In the genomic region with DNA sequence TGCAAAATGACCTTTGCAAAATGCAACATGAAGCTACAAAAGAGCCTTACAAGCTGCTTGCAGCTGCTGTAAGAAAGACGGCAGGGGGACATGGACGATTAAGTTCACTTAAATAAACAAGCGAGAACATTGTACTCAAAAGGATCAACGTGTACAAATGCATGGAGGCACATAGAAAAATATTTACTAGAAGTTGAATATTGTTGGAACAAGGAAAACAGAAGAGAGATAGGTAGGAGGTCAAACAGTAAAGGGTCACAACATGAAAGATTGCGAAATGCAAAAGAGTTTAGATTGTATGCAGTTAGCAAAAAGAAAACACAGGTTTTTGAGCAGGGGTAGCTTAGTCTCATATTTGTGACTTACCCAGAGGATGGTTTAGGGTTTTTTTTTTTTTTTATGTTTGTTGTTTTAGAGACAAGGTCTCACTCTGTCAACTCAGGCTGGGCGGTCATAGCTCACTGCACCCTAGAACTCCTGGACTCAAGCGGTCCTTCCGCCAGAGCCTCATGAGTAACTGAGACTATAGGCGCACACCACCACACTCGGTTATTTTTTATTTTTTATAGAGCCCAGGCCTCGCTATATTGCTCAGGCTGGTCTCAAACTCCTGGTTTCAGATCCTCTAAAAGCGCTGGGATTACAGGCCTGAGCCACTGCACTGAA, we compare ENCODE assay signal across 1 cellular context.
TF ChIP-seq lines count a peak whose summit lies in the region.

No MANE protein-coding gene starts in this region.

TF ChIP-seq in HepG2, 621 proteins besides CTCF, POLR2A, EP300 and RAD21 (continued from another document and continues in another):
- TF ChIP-seq, protein P1, sequence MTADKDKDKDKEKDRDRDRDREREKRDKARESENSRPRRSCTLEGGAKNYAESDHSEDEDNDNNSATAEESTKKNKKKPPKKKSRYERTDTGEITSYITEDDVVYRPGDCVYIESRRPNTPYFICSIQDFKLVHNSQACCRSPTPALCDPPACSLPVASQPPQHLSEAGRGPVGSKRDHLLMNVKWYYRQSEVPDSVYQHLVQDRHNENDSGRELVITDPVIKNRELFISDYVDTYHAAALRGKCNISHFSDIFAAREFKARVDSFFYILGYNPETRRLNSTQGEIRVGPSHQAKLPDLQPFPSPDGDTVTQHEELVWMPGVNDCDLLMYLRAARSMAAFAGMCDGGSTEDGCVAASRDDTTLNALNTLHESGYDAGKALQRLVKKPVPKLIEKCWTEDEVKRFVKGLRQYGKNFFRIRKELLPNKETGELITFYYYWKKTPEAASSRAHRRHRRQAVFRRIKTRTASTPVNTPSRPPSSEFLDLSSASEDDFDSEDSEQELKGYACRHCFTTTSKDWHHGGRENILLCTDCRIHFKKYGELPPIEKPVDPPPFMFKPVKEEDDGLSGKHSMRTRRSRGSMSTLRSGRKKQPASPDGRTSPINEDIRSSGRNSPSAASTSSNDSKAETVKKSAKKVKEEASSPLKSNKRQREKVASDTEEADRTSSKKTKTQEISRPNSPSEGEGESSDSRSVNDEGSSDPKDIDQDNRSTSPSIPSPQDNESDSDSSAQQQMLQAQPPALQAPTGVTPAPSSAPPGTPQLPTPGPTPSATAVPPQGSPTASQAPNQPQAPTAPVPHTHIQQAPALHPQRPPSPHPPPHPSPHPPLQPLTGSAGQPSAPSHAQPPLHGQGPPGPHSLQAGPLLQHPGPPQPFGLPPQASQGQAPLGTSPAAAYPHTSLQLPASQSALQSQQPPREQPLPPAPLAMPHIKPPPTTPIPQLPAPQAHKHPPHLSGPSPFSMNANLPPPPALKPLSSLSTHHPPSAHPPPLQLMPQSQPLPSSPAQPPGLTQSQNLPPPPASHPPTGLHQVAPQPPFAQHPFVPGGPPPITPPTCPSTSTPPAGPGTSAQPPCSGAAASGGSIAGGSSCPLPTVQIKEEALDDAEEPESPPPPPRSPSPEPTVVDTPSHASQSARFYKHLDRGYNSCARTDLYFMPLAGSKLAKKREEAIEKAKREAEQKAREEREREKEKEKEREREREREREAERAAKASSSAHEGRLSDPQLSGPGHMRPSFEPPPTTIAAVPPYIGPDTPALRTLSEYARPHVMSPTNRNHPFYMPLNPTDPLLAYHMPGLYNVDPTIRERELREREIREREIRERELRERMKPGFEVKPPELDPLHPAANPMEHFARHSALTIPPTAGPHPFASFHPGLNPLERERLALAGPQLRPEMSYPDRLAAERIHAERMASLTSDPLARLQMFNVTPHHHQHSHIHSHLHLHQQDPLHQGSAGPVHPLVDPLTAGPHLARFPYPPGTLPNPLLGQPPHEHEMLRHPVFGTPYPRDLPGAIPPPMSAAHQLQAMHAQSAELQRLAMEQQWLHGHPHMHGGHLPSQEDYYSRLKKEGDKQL (CRISPR knock-in tag; IDR thresholded peaks at IDR 0.05; ENCODE audit: low read depth): peak; percentile 62; the same call in 1 of the 2 replicates
- TF ChIP-seq RFX5 (IDR thresholded peaks at IDR 0.05; ENCODE audit: low read depth, low read length) (no peak), IKZF5 (CRISPR knock-in tag; IDR thresholded peaks at IDR 0.05) (no peak), ISX (CRISPR knock-in tag; conservative IDR thresholded peaks at IDR 0.05) (no peak), HNRNPUL1 (IDR thresholded peaks at IDR 0.05; ENCODE audit: low read depth, low read length) (no peak), ZNF878 (CRISPR knock-in tag; IDR thresholded peaks at IDR 0.05) (peak; percentile 32; the same call in 1 of the 2 replicates), ZNF136 (CRISPR knock-in tag; IDR thresholded peaks at IDR 0.05; ENCODE audit: low read depth) (no peak), RXRB (CRISPR knock-in tag; IDR thresholded peaks at IDR 0.05; ENCODE audit: borderline replicate concordance) (peak; percentile 88), HES4 (CRISPR knock-in tag; IDR thresholded peaks at IDR 0.05; ENCODE audit: borderline replicate concordance) (no peak), MZF1 (CRISPR knock-in tag; IDR thresholded peaks at IDR 0.05; ENCODE audit: borderline replicate concordance) (no peak), ZNF180 (CRISPR knock-in tag; IDR thresholded peaks at IDR 0.05; ENCODE audit: borderline replicate concordance, low read depth) (no peak), NFIC (IDR thresholded peaks at IDR 0.05; ENCODE audit: low read length) (peak; percentile 74; the same call in 1 of the 2 replicates), KAT2B (IDR thresholded peaks at IDR 0.05; ENCODE audit: borderline replicate concordance, low read depth, low read length) (no peak), ZNF513 (CRISPR knock-in tag; conservative IDR thresholded peaks at IDR 0.05) (no peak), RFX3 (CRISPR knock-in tag; IDR thresholded peaks at IDR 0.05) (no peak), ZNF460 (CRISPR knock-in tag; IDR thresholded peaks at IDR 0.05; ENCODE audit: borderline replicate concordance) (peak; percentile 54; the same call in 1 of the 2 replicates), TSC22D2 (CRISPR knock-in tag; IDR thresholded peaks at IDR 0.05; ENCODE audit: borderline replicate concordance) (no peak), ZNF331 (CRISPR knock-in tag; IDR thresholded peaks at IDR 0.05) (peak; percentile 15; the same call in 1 of the 2 replicates), ELF1 (CRISPR knock-in tag; IDR thresholded peaks at IDR 0.05) (no peak), CEBPG (CRISPR knock-in tag; IDR thresholded peaks at IDR 0.05) (peak; percentile 87), CCDC6 (CRISPR knock-in tag; IDR thresholded peaks at IDR 0.05) (no peak), ZNF232 (CRISPR knock-in tag; IDR thresholded peaks at IDR 0.05; ENCODE audit: borderline replicate concordance) (no peak), ZNF12 (CRISPR knock-in tag; IDR thresholded peaks at IDR 0.05) (peak; percentile 100), NR2F1 (CRISPR knock-in tag; IDR thresholded peaks at IDR 0.05) (peak in 1 of 2 experiments; percentile 36; a peak in 1 of 4 replicates), THAP8 (CRISPR knock-in tag; IDR thresholded peaks at IDR 0.05; ENCODE audit: borderline replicate concordance) (no peak), FOXP4 (CRISPR knock-in tag; IDR thresholded peaks at IDR 0.05) (peak; percentile 92), NR2C2 (CRISPR knock-in tag; IDR thresholded peaks at IDR 0.05; ENCODE audit: borderline replicate concordance) (peak; percentile 33; the same call in 1 of the 2 replicates), KDM6A (CRISPR knock-in tag; IDR thresholded peaks at IDR 0.05; ENCODE audit: low read depth) (peak; percentile 29; the same call in 1 of the 2 replicates), ZNF382 (CRISPR knock-in tag; IDR thresholded peaks at IDR 0.05; ENCODE audit: borderline replicate concordance) (no peak), ZSCAN31 (CRISPR knock-in tag; IDR thresholded peaks at IDR 0.05; ENCODE audit: low read depth) (no peak), SOX6 (IDR thresholded peaks at IDR 0.05) (no peak), SOX6 (CRISPR knock-in tag; IDR thresholded peaks at IDR 0.05) (peak; percentile 88), AGO1 (IDR thresholded peaks at IDR 0.05; ENCODE audit: low read depth, low read length, poor library complexity, severe bottlenecking) (no peak)
- TF ChIP-seq, protein P2, sequence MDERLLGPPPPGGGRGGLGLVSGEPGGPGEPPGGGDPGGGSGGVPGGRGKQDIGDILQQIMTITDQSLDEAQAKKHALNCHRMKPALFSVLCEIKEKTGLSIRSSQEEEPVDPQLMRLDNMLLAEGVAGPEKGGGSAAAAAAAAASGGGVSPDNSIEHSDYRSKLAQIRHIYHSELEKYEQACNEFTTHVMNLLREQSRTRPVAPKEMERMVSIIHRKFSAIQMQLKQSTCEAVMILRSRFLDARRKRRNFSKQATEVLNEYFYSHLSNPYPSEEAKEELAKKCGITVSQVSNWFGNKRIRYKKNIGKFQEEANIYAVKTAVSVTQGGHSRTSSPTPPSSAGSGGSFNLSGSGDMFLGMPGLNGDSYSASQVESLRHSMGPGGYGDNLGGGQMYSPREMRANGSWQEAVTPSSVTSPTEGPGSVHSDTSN (CRISPR knock-in tag; IDR thresholded peaks at IDR 0.05): no peak
- TF ChIP-seq, protein P3, sequence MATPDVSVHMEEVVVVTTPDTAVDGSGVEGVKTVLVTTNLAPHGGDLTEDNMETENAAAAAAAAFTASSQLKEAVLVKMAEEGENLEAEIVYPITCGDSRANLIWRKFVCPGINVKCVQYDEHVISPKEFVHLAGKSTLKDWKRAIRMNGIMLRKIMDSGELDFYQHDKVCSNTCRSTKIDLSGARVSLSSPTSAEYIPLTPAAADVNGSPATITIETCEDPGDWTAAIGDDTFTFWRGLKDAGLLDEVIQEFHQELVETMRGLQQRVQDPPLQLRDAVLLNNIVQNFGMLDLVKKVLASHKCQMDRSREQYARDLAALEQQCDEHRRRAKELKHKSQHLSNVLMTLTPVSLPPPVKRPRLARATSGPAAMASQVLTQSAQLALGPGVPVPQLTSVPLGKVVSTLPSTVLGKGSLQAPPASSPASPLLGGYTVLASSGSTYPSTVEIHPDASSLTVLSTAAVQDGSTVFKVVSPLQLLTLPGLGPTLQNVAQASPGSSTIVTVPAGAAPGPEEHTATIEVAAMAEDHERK (CRISPR knock-in tag; IDR thresholded peaks at IDR 0.05; ENCODE audit: low read depth): no peak
- TF ChIP-seq, protein P4, sequence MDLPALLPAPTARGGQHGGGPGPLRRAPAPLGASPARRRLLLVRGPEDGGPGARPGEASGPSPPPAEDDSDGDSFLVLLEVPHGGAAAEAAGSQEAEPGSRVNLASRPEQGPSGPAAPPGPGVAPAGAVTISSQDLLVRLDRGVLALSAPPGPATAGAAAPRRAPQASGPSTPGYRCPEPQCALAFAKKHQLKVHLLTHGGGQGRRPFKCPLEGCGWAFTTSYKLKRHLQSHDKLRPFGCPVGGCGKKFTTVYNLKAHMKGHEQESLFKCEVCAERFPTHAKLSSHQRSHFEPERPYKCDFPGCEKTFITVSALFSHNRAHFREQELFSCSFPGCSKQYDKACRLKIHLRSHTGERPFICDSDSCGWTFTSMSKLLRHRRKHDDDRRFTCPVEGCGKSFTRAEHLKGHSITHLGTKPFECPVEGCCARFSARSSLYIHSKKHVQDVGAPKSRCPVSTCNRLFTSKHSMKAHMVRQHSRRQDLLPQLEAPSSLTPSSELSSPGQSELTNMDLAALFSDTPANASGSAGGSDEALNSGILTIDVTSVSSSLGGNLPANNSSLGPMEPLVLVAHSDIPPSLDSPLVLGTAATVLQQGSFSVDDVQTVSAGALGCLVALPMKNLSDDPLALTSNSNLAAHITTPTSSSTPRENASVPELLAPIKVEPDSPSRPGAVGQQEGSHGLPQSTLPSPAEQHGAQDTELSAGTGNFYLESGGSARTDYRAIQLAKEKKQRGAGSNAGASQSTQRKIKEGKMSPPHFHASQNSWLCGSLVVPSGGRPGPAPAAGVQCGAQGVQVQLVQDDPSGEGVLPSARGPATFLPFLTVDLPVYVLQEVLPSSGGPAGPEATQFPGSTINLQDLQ (CRISPR knock-in tag; IDR thresholded peaks at IDR 0.05): no peak
- TF ChIP-seq, protein P5, sequence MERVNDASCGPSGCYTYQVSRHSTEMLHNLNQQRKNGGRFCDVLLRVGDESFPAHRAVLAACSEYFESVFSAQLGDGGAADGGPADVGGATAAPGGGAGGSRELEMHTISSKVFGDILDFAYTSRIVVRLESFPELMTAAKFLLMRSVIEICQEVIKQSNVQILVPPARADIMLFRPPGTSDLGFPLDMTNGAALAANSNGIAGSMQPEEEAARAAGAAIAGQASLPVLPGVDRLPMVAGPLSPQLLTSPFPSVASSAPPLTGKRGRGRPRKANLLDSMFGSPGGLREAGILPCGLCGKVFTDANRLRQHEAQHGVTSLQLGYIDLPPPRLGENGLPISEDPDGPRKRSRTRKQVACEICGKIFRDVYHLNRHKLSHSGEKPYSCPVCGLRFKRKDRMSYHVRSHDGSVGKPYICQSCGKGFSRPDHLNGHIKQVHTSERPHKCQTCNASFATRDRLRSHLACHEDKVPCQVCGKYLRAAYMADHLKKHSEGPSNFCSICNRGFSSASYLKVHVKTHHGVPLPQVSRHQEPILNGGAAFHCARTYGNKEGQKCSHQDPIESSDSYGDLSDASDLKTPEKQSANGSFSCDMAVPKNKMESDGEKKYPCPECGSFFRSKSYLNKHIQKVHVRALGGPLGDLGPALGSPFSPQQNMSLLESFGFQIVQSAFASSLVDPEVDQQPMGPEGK (CRISPR knock-in tag; IDR thresholded peaks at IDR 0.05): no peak; the same call in 1 of the 2 replicates
- TF ChIP-seq, protein P6, sequence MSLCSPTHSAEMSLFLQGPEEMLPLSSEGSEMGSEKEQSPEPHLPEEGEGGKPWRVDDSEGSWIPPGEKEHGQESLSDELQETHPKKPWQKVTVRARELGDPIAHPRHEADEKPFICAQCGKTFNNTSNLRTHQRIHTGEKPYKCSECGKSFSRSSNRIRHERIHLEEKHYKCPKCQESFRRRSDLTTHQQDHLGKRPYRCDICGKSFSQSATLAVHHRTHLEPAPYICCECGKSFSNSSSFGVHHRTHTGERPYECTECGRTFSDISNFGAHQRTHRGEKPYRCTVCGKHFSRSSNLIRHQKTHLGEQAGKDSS (CRISPR knock-in tag; IDR thresholded peaks at IDR 0.05; ENCODE audit: borderline replicate concordance, low read depth): no peak
